8 cellular contexts compared by ENCODE assay signal in genomic region chr14:24080888-24081738, GRCh38. TPM values are rescaled to one million over a fixed set of nuclear protein-coding genes. Genes with fewer than 3 reads are reported as not detected.
A peak's percentile ranks its signal among the peaks of the same experiment; 100 is the strongest.
DNase-seq lines count a peak whose midpoint lies in the region; ATAC-seq and TF ChIP-seq lines count a peak whose summit lies in the region.

No MANE protein-coding gene starts in this region.

- peaks cover 19% of the 10 kb centered on the region for H3K4me1 ChIP-seq in endodermal cell (ENCODE audit: control insufficient read depth, insufficient read depth, low read length)
- H3K4me1 ChIP-seq in mucosa of rectum (ENCODE audit: control insufficient read depth in 2 of 2, insufficient read depth in 2 of 2, low read length in 2 of 2) = peaks cover 8 to 11% of the 10 kb centered on the region in 2 donors

- peak overlapping the region; percentile 75 for H3K4me3 Mint-ChIP-seq in activated CD8-positive, alpha-beta memory T cell treated with anti-CD3 and anti-CD28 coated beads, Interleukin-2, amount 10 ng/mL, durations not matched to agents 7 days and 5 days
- peak overlapping the region; percentile 61 for H3K4me3 Mint-ChIP-seq in endodermal cell

- H3K9me3 ChIP-seq in endodermal cell (ENCODE audit: control insufficient read depth, low read length) (no peaks in the 10 kb centered on the region), mucosa of rectum (ENCODE audit: control insufficient read depth in 2 of 2, low read length in 2 of 2) (no peaks in the 10 kb centered on the region)

- H3K36me3 Mint-ChIP-seq in activated CD8-positive, alpha-beta memory T cell treated with anti-CD3 and anti-CD28 coated beads, Interleukin-2, amount 10 ng/mL, durations not matched to agents 7 days and 5 days = no peaks in the 10 kb centered on the region
- no peaks in the 10 kb centered on the region for H3K36me3 Mint-ChIP-seq in endodermal cell (ENCODE audit: low read depth)

- H3K27ac Mint-ChIP-seq in activated CD8-positive, alpha-beta memory T cell treated with anti-CD3 and anti-CD28 coated beads, Interleukin-2, amount 10 ng/mL, durations not matched to agents 7 days and 5 days = peak overlapping the region; percentile 81
- peak overlapping the region; percentile 55 for H3K27ac Mint-ChIP-seq in endodermal cell

- H3K36me3 ChIP-seq in endodermal cell (ENCODE audit: control insufficient read depth, insufficient read depth, low read length) = no peaks in the 10 kb centered on the region
- H3K36me3 ChIP-seq in mucosa of rectum (ENCODE audit: control insufficient read depth in 2 of 2, insufficient read depth in 2 of 2, low read length in 2 of 2) = no peaks in the 10 kb centered on the region

- DNase-seq in AG10803 (ENCODE audit: low read depth) (peak; percentile 8), NCI-H524 treated with DMSO at 0.1 percent for 48 hours (lab: John Stamatoyannopoulos, UW) (peak; percentile 82), endodermal cell (peak; percentile 85)
- peak; percentile 90 for DNase-seq in activated CD8-positive, alpha-beta memory T cell treated with anti-CD3 and anti-CD28 coated beads, Interleukin-2, amount 10 ng/mL, durations not matched to agents 7 days and 5 days
- peak; percentile 23 to 34 for DNase-seq in stimulated activated CD8-positive, alpha-beta memory T cell treated with anti-CD3 and anti-CD28 coated beads, Interleukin-7, amount 100 ng/mL, for 1 hour (ENCODE audit: low read depth in 2 of 2)

- ATAC-seq in GM18870 (IDR thresholded peaks at IDR 0.05; ENCODE audit: unreplicated experiment) (peak; percentile 80), HG03095 (IDR thresholded peaks at IDR 0.05; ENCODE audit: unreplicated experiment) (peak; percentile 92)
- ATAC-seq in activated CD8-positive, alpha-beta memory T cell treated with anti-CD3 and anti-CD28 coated beads, Interleukin-2, amount 10 ng/mL, durations not matched to agents 7 days and 5 days = peak; percentile 93

- H3K27ac ChIP-seq in endodermal cell (ENCODE audit: low read depth, low read length) (no peak overlapping the region), mucosa of rectum (ENCODE audit: low read depth in 2 of 2, low read length in 2 of 2) (peak overlapping the region; percentile 61 to 81)

- H3K4me3 ChIP-seq in AG10803 (ENCODE audit: low read length) (peak overlapping the region; percentile 58), endodermal cell (ENCODE audit: low read length) (peak overlapping the region; percentile 80), mucosa of rectum (ENCODE audit: low read length in 2 of 2) (peak overlapping the region; percentile 61 to 75)

- H3K27me3 Mint-ChIP-seq in activated CD8-positive, alpha-beta memory T cell treated with anti-CD3 and anti-CD28 coated beads, Interleukin-2, amount 10 ng/mL, durations not matched to agents 7 days and 5 days = no peaks in the 10 kb centered on the region
- peaks cover 47% of the 10 kb centered on the region for H3K27me3 Mint-ChIP-seq in endodermal cell (ENCODE audit: insufficient read depth)

- H3K9ac ChIP-seq in endodermal cell (ENCODE audit: extremely low read depth, low read length, poor library complexity, severe bottlenecking) (no peak overlapping the region), mucosa of rectum (ENCODE audit: low read depth in 1 of 2, low read length in 2 of 2) (peak overlapping the region; percentile 49 to 77)

- TF ChIP-seq CTCF in AG10803 (conservative IDR thresholded peaks at IDR 0.05; ENCODE audit: low read length) (no peak), endodermal cell (conservative IDR thresholded peaks at IDR 0.05) (no peak)

- H3K9me3 Mint-ChIP-seq in activated CD8-positive, alpha-beta memory T cell treated with anti-CD3 and anti-CD28 coated beads, Interleukin-2, amount 10 ng/mL, durations not matched to agents 7 days and 5 days (ENCODE audit: low read depth) = no peaks in the 10 kb centered on the region
- no peaks in the 10 kb centered on the region for H3K9me3 Mint-ChIP-seq in endodermal cell

- CTCF ChIA-PET in activated CD8-positive, alpha-beta memory T cell treated with anti-CD3 and anti-CD28 coated beads, Interleukin-2, amount 10 ng/mL, durations not matched to agents 7 days and 5 days (lab: Charles Lee) = interaction anchor here (1.1 to 4.7 kb wide), 11 partner anchors 10 to 449 kb away, joined by 3 to 78 read pairs (median 7); partner anchors contain the start of genes CARMIL3, CPNE6, DCAF11 and NRL

- peaks cover 17% of the 10 kb centered on the region for H3K4me1 Mint-ChIP-seq in activated CD8-positive, alpha-beta memory T cell treated with anti-CD3 and anti-CD28 coated beads, Interleukin-2, amount 10 ng/mL, durations not matched to agents 7 days and 5 days
- peaks cover 39% of the 10 kb centered on the region for H3K4me1 Mint-ChIP-seq in endodermal cell

- H3K27me3 ChIP-seq in endodermal cell (ENCODE audit: control insufficient read depth, insufficient read depth, low read length, poor library complexity, severe bottlenecking) (peaks cover 54% of the 10 kb centered on the region), mucosa of rectum (ENCODE audit: control insufficient read depth in 2 of 2, insufficient read depth in 2 of 2, low read length in 2 of 2) (peaks cover 0 to 3% of the 10 kb centered on the region in 2 donors)

- 1% methylated on average over 49 to 74 of the region's 74 CpGs for whole genome bisulfite sequencing in endodermal cell (ENCODE audit: insufficient coverage in 1 of 2, insufficient read length in 1 of 2), 2 experiments

RNA-seq across cellular contexts. Expression of gene CPNE6, which starts 9.8 kb away (rescaled TPM):
- under 1 TPM in 1 of 2 experiments, not detected in 1; 0.12 TPM for total RNA-seq in activated CD8-positive, alpha-beta memory T cell treated with anti-CD3 and anti-CD28 coated beads, Interleukin-2, amount 10 ng/mL, durations not matched to agents 7 days and 5 days
- not detected for total RNA-seq in endodermal cell
- not detected for polyA plus RNA-seq in endodermal cell (2013, experiment 1 of 2)
- not detected for polyA plus RNA-seq in endodermal cell (2013, experiment 2 of 2)

RNA-seq across cellular contexts. Expression of gene PCK2, which starts 13.0 kb away (rescaled TPM):
- 10 to 100 TPM; 61.7 to 87.0 TPM for total RNA-seq in activated CD8-positive, alpha-beta memory T cell treated with anti-CD3 and anti-CD28 coated beads, Interleukin-2, amount 10 ng/mL, durations not matched to agents 7 days and 5 days
- total RNA-seq in endodermal cell = 10 to 100 TPM; 37.7 to 42.8 TPM
- polyA plus RNA-seq in endodermal cell (2013, experiment 1 of 2) = 26.6 TPM
- polyA plus RNA-seq in endodermal cell (2013, experiment 2 of 2) = 16.0 TPM

RNA-seq across cellular contexts. Expression of gene CARMIL3, which starts 29.3 kb away (rescaled TPM):
- 1 to 10 TPM; 2.9 to 3.3 TPM for total RNA-seq in activated CD8-positive, alpha-beta memory T cell treated with anti-CD3 and anti-CD28 coated beads, Interleukin-2, amount 10 ng/mL, durations not matched to agents 7 days and 5 days
- 1 to 10 TPM; 2.1 to 4.4 TPM for total RNA-seq in endodermal cell
- 11.8 TPM for polyA plus RNA-seq in endodermal cell (2013, experiment 1 of 2)
- polyA plus RNA-seq in endodermal cell (2013, experiment 2 of 2) = 8.0 TPM

RNA-seq across cellular contexts. Expression of gene DCAF11, which starts 33.5 kb away (rescaled TPM):
- total RNA-seq in activated CD8-positive, alpha-beta memory T cell treated with anti-CD3 and anti-CD28 coated beads, Interleukin-2, amount 10 ng/mL, durations not matched to agents 7 days and 5 days = 10 to 100 TPM; 86.3 to 94.4 TPM
- 10 to 100 TPM; 71.1 to 72.2 TPM for total RNA-seq in endodermal cell
- 37.1 TPM for polyA plus RNA-seq in endodermal cell (2013, experiment 1 of 2)
- 39.6 TPM for polyA plus RNA-seq in endodermal cell (2013, experiment 2 of 2)

RNA-seq across cellular contexts. Expression of gene NRL, which starts 33.6 kb away (rescaled TPM):
- total RNA-seq in activated CD8-positive, alpha-beta memory T cell treated with anti-CD3 and anti-CD28 coated beads, Interleukin-2, amount 10 ng/mL, durations not matched to agents 7 days and 5 days = 1 to 10 TPM; 2.6 to 3.2 TPM
- 1 to 10 TPM; 1.9 TPM for total RNA-seq in endodermal cell
- 1.0 TPM for polyA plus RNA-seq in endodermal cell (2013, experiment 1 of 2)
- polyA plus RNA-seq in endodermal cell (2013, experiment 2 of 2) = 0.41 TPM

Comparison
In these comparisons a context has a peak if more than half of its experiments do, and no peak if none do; other contexts are left out.
1. DNase-seq: peak in every context shown above with its lines; median percentile 90 in activated CD8-positive, alpha-beta memory T cell treated with anti-CD3 and anti-CD28 coated beads, Interleukin-2, amount 10 ng/mL, durations not matched to agents 7 days and 5 days; 85 in endodermal cell; 82 in NCI-H524 treated with DMSO at 0.1 percent for 48 hours; 28 in stimulated activated CD8-positive, alpha-beta memory T cell treated with anti-CD3 and anti-CD28 coated beads, Interleukin-7, amount 100 ng/mL, for 1 hour; 8 in AG10803.